ENCODE assay signal across 18 cellular contexts in the genomic region with DNA sequence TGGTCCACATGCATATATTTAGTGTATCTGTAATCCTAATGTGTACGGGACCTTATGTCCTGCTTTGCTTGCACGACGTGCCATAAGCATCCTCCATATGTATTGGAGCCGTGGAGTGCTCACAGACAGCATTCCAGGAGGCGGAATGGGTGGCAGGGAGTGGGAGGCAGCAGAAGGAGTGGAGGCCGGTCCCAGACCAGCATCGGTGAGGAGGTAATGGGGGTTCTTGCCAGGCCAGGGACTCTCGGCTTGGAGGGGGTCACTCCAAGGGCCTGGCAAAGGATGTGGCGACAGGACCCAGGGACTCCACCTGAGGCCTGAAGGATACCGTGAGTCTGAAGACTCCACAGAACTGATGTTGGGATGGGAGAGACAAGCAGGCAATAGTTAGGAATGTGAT.
"Had no signal": no experiment of that assay in that cellular context is flagged by ENCODE, and none has a peak within 500 bp of the region (broad histone marks: within the 10 kb centered on the region; RNA-seq: fewer than 3 reads in every experiment).

No MANE protein-coding gene starts in this region.

- H3K9ac ChIP-seq: SK-N-SH had no signal

- H3K27ac Mint-ChIP-seq: T-cell had no signal

- H3K9me3 Mint-ChIP-seq: T-cell had no signal

- H3K36me3 Mint-ChIP-seq: T-cell had no signal

- DNase-seq: KBM-7, MV-4-11, NCI-H1048, NCI-H1105, NCI-H1417, NCI-H1436 treated with DMSO at 0.1 percent for 48 hours, NCI-H1694, NCI-H187 treated with DMSO at 0.1 percent for 48 hours, NCI-H2029 treated with DMSO at 0.1 percent for 48 hours, NCI-H2227 treated with DMSO at 0.1 percent for 48 hours, NCI-H524, NCI-H526 treated with DMSO at 0.1 percent for 48 hours, NCI-H748 treated with DMSO at 0.1 percent for 48 hours, RPMI8226, SHP77, SW 1271, T-cell had no signal

- H3K9me3 ChIP-seq: SK-N-SH had no signal

- H3K4me2 ChIP-seq: SK-N-SH had no signal

- ATAC-seq: T-cell had no signal

- H3K4me3 Mint-ChIP-seq: T-cell had no signal
